Comparison of ENCODE assay signal across 1 cellular context in genomic region chr1:150629115-150629928, GRCh38.
TF ChIP-seq lines count a peak whose summit lies in the region.

Gene ENSA, minus strand, starts transcription at chr1:150629612. Its CDS starts 142 bp downstream, at chr1:150629470.

TF ChIP-seq in K562, 482 proteins besides CTCF, POLR2A, EP300 and RAD21 (continued from another document and continues in another):
- TF ChIP-seq CHD7 (IDR thresholded peaks at IDR 0.05; ENCODE audit: low read depth, low read length) (no peak), SLC30A9 (CRISPR knock-in tag; IDR thresholded peaks at IDR 0.05) (no peak), ZNF780A (CRISPR knock-in tag; IDR thresholded peaks at IDR 0.05) (no peak), ATF2 (CRISPR knock-in tag; IDR thresholded peaks at IDR 0.05) (peak; percentile 92), GATA2 (CRISPR knock-in tag; IDR thresholded peaks at IDR 0.05) (no peak), FOS (IDR thresholded peaks at IDR 0.05; ENCODE audit: extremely low read depth, insufficient read length) (peak; percentile 99), CHD1 (IDR thresholded peaks at IDR 0.05; ENCODE audit: low read length) (peak; percentile 96), TFE3 (CRISPR knock-in tag; IDR thresholded peaks at IDR 0.05) (no peak), MGA (IDR thresholded peaks at IDR 0.05) (no peak; the same call in 1 of the 2 replicates), ZNF239 (CRISPR knock-in tag; IDR thresholded peaks at IDR 0.05) (0 out of 2 replicates have a peak, but pooled peaks have one; percentile 11), SRF (CRISPR knock-in tag; IDR thresholded peaks at IDR 0.05) (peak in 1 of 2 experiments; percentile 38; a peak in 1 of 4 replicates), EHMT2 (IDR thresholded peaks at IDR 0.05) (no peak), ZFP30 (CRISPR knock-in tag; IDR thresholded peaks at IDR 0.05; ENCODE audit: borderline replicate concordance) (no peak), PCBP1 (IDR thresholded peaks at IDR 0.05; ENCODE audit: low read depth, low read length, poor library complexity, severe bottlenecking) (no peak), ZNF449 (CRISPR knock-in tag; IDR thresholded peaks at IDR 0.05) (no peak), SAFB (IDR thresholded peaks at IDR 0.05; ENCODE audit: borderline replicate concordance, low read depth, low read length) (no peak), TCF7 (IDR thresholded peaks at IDR 0.05; ENCODE audit: borderline replicate concordance) (no peak), GTF2B (IDR thresholded peaks at IDR 0.05; ENCODE audit: extremely low read depth, insufficient read length) (peak; percentile 4), VEZF1 (CRISPR knock-in tag; IDR thresholded peaks at IDR 0.05) (peak; percentile 79)
